9 cellular contexts compared by ENCODE assay signal in the genomic region with DNA sequence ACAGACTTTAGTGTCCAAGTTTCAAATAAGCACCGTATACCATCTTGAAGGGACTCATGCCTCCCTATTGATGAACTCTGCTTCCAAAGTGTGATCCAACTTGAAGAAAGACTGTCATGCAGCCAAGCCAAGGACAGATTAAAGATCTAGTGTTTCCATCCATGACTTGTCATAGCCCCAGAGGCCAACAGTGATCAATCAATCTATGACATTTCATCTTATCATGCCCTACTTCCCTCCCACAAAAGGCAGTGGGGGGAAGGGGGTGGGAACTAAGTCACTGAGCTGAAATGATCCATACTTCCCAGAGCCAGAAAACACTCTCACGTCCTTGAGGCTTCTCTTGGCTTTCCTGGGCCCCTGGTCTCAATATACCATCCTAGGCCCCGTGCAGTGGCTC. TPM values are rescaled to one million over a fixed set of nuclear protein-coding genes. Genes with fewer than 3 reads are reported as not detected.
"Had no signal": no experiment of that assay in that cellular context is flagged by ENCODE, and none has a peak within 500 bp of the region (broad histone marks: within the 10 kb centered on the region; RNA-seq: fewer than 3 reads in every experiment).

No MANE protein-coding gene starts in this region.

- DNase-seq: IMR-90, KBM-7, KG1 had no signal

- H3K4me2 ChIP-seq: KMS-11 had no signal

- FAIRE-seq: HTR-8/SVneo had no signal

- H3K9ac ChIP-seq: KMS-11 had no signal

- H3K27ac ChIP-seq: HL-60, KMS-11 had no signal

RNA-seq across cellular contexts. Expression of a gene that starts 4.0 kb away (rescaled TPM):
- total RNA-seq: HT-29, HT1080, IMR-90 had no signal
- polyA plus RNA-seq: IgD-negative memory B cell, IMR-90 had no signal
